Comparison of ENCODE assay signal across 14 cellular contexts in the genomic region with DNA sequence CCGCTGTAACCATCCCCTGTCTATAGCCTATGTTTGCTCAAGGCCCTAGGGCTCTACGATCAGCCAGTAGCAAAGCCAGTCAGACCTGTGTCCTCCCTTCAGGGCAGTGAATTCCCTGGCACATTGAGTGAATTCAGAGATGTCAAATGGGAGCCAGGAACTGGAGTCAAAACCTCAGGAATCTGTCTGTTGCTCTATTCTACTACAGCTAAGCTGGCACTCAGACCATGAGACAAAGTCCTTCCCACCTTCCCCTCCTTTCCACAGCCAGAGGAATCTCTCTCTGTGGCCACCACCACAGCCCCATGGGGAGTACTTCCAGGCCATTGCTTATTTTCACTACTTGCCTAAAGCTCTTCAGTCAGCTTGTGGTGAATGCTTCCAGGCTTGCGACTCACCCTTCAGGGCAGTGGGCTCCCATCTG.
DNase-seq lines count a peak whose midpoint lies in the region; ATAC-seq, FAIRE-seq and TF ChIP-seq lines count a peak whose summit lies in the region.
"Had no signal": no experiment of that assay in that cellular context is flagged by ENCODE, and none has a peak within 500 bp of the region (broad histone marks: within the 10 kb centered on the region; RNA-seq: fewer than 3 reads in every experiment).

No MANE protein-coding gene starts in this region.

- POLR2A ChIA-PET in AG04449 (lab: Yijun Ruan, JAX), result no interaction called here

- in situ Hi-C loops in astrocyte of the spinal cord (cut with HindIII; ENCODE audit: low sequenced_read_pairs), result no loop called here

- FAIRE-seq in H54 (lab: Jason Lieb, UNC), result peak; percentile 53
- FAIRE-seq: D721Med had no signal

- no peak for TF ChIP-seq CTCF in AG04449 (IDR thresholded peaks at IDR 0.05; ENCODE audit: insufficient read depth, low read length, missing control alignments)
- TF ChIP-seq CTCF in astrocyte of the spinal cord (IDR thresholded peaks at IDR 0.05; ENCODE audit: low read depth, low read length), result no peak

- TF ChIP-seq POLR2A in H54 (IDR thresholded peaks at IDR 0.05; ENCODE audit: low read depth, low read length), result no peak

- CTCF ChIA-PET in AG04449 (lab: Yijun Ruan, JAX), result interaction anchor here (0.6 to 1.7 kb wide), 2 partner anchors 83 to 97 kb away, joined by 3 to 4 read pairs; a partner anchor contains a TSS

- H3K4me3 ChIP-seq in AG04449 (ENCODE audit: low read depth, low read length) (no peak overlapping the region), astrocyte of the spinal cord (ENCODE audit: low read depth, low read length) (no peak overlapping the region)

- ATAC-seq in HG02759 (IDR thresholded peaks at IDR 0.05; ENCODE audit: unreplicated experiment), result no peak
- ATAC-seq: activated CD4-positive, alpha-beta T cell treated with anti-CD3 and anti-CD28 coated beads for 36 hours had no signal

- DNase-seq in AG04449 (ENCODE audit: low read depth, low spot score), result peak; percentile 80
- no peak for DNase-seq in H54 (ENCODE audit: insufficient read length, low spot score)
- DNase-seq in astrocyte of the spinal cord (ENCODE audit: low read depth, low spot score), result peak; percentile 98
- DNase-seq in iris pigment epithelial cell (ENCODE audit: low read depth), result peak; percentile 39
- DNase-seq in germinal center (ENCODE audit: low spot score), result no peak
- DNase-seq in superior temporal gyrus (ENCODE audit: extremely low spot score), result no peak
- no peak for DNase-seq in NCI-H2029 (lab: John Stamatoyannopoulos, UW)
- DNase-seq: activated CD4-positive, alpha-beta T cell treated with anti-CD3 and anti-CD28 coated beads for 36 hours; NCI-H2107; NCI-H82; occipital lobe; stimulated activated naive CD4-positive, alpha-beta T cell treated with Interleukin-2 at 50 U/mL for 16 hours had no signal

Comparison
In these comparisons a context has a peak if more than half of its experiments do, and no peak if none do; other contexts are left out.
1. DNase-seq: peak in AG04449 (single experiment), astrocyte of the spinal cord (single experiment) and iris pigment epithelial cell (single experiment); none in H54 (single experiment), germinal center (single experiment), superior temporal gyrus (single experiment) and NCI-H2029 (single experiment).